Comparison of ENCODE assay signal across 27 cellular contexts in genomic region chr20:21004386-21005076, GRCh38.
"Had no signal": no experiment of that assay in that cellular context is flagged by ENCODE, and none has a peak within 500 bp of the region (broad histone marks: within the 10 kb centered on the region; RNA-seq: fewer than 3 reads in every experiment).

No MANE protein-coding gene starts in this region.

- H3K4me2 ChIP-seq: smooth muscle cell had no signal

- H3K4me3 ChIP-seq: heart right ventricle, ovary, prostate gland, smooth muscle cell, vagina had no signal

- ATAC-seq: activated T-cell treated with anti-CD3 and anti-CD28 coated beads, Interleukin-2, amount 50 U/mL, for 4 hours; activated T-helper 17 cell treated with anti-CD3 and anti-CD28 coated beads, Interleukin-2, amount 50 U/mL, for 72 hours; esophagus mucosa; heart right ventricle; left ventricle myocardium superior; stimulated activated naive CD8-positive, alpha-beta T cell treated with anti-CD3 and anti-CD28 coated beads, Interleukin-15, amount 100 ng/mL, for 72 hours; WTC11 had no signal

- H3K9me3 ChIP-seq: heart right ventricle, ovary, prostate gland, vagina had no signal

- H3K27ac ChIP-seq: heart right ventricle, ovary, prostate gland, vagina had no signal

- H3K27me3 ChIP-seq: ovary, vagina had no signal

- H3K4me1 ChIP-seq: heart right ventricle, prostate gland, vagina had no signal

- H3K36me3 ChIP-seq: heart right ventricle, ovary, prostate gland, vagina had no signal

- DNase-seq: activated CD4-positive, alpha-beta memory T cell treated with anti-CD3 and anti-CD28 coated beads, Interleukin-2, amount 10 ng/mL, durations not matched to agents 7 days and 5 days; activated CD4-positive, alpha-beta T cell treated with anti-CD3 and anti-CD28 coated beads for 1 hour; activated CD4-positive, alpha-beta T cell treated with anti-CD3 and anti-CD28 coated beads, Interleukin-2, amount 10 ng/mL, durations not matched to agents 7 days and 5 days; activated CD8-positive, alpha-beta memory T cell treated with anti-CD3 and anti-CD28 coated beads, Interleukin-2, amount 50 U/mL, for 48 hours; activated gamma-delta T cell treated with Interleukin-2 at 50 U/mL for 16 hours; activated naive CD4-positive, alpha-beta T cell treated with anti-CD3 and anti-CD28 coated beads, Interleukin-2, amount 50 U/mL, for 16 hours; activated T-cell treated with anti-CD3 and anti-CD28 coated beads, Interleukin-2, amount 50 U/mL, for 4 hours; amygdala; caudate nucleus; cortex of kidney; foreskin fibroblast; heart right ventricle; left ventricle myocardium superior; ovary; stimulated activated CD4-positive, alpha-beta T cell treated with anti-CD3 and anti-CD28 coated beads, Interleukin-1b, Interleukin-23, amount 100 ng/mL, for 48 hours; stimulated activated CD4-positive, alpha-beta T cell treated with anti-CD3 and anti-CD28 coated beads, Interleukin-4, amount 100 ng/mL, for 4 hours; stimulated activated CD8-positive, alpha-beta memory T cell treated with anti-CD3 and anti-CD28 coated beads, Interleukin-4, amount 100 ng/mL, for 48 hours; stimulated activated naive CD8-positive, alpha-beta T cell treated with anti-CD3 and anti-CD28 coated beads, Interleukin-15, amount 100 ng/mL, for 72 hours; substantia nigra; T-helper 2 cell had no signal

- FAIRE-seq: endothelial cell of umbilical vein had no signal
